ENCODE assay signal across 1 cellular context in genomic region chr9:4792572-4793411, GRCh38.
TF ChIP-seq lines count a peak whose summit lies in the region.

Gene RCL1, plus strand, starts transcription at chr9:4792944. Its CDS starts 148 bp downstream, at chr9:4793092.

TF ChIP-seq in K562, 482 proteins besides CTCF, POLR2A, EP300 and RAD21 (continued from another document and continues in another):
- TF ChIP-seq ZNF407 (IDR thresholded peaks at IDR 0.05; ENCODE audit: low read depth) (no peak), ELF2 (CRISPR knock-in tag; IDR thresholded peaks at IDR 0.05) (peak; percentile 74; the same call in 1 of the 2 replicates), FOXP1 (CRISPR knock-in tag; IDR thresholded peaks at IDR 0.05) (no peak; the same call in 1 of the 2 replicates), FIP1L1 (IDR thresholded peaks at IDR 0.05; ENCODE audit: low read depth, low read length, poor library complexity, severe bottlenecking) (no peak), ZNF143 (CRISPR knock-in tag; IDR thresholded peaks at IDR 0.05) (peak; percentile 27; the same call in 1 of the 2 replicates), ZBTB1 (CRISPR knock-in tag; IDR thresholded peaks at IDR 0.05; ENCODE audit: borderline replicate concordance, low read depth) (no peak), NCOA2 (IDR thresholded peaks at IDR 0.05; ENCODE audit: partially characterized antibody in 2 of 2) (no peak), TAF9B (IDR thresholded peaks at IDR 0.05; ENCODE audit: partially characterized antibody) (peak; percentile 36), TBL1XR1 (IDR thresholded peaks at IDR 0.05; ENCODE audit: low read length in 2 of 2) (no peak), RAD51 (IDR thresholded peaks at IDR 0.05; ENCODE audit: borderline replicate concordance, low read depth) (peak; percentile 52; the same call in 1 of the 2 replicates), SMC3 (conservative IDR thresholded peaks at IDR 0.05; ENCODE audit: insufficient read depth, low read depth, low read length) (no peak), CHD2 (IDR thresholded peaks at IDR 0.05; ENCODE audit: low read depth, low read length) (peak; percentile 71), ZBTB11 (CRISPR knock-in tag; IDR thresholded peaks at IDR 0.05) (no peak), ZNF121 (CRISPR knock-in tag; conservative IDR thresholded peaks at IDR 0.05) (no peak), ZNF586 (CRISPR knock-in tag; conservative IDR thresholded peaks at IDR 0.05) (no peak), THAP7 (CRISPR knock-in tag; IDR thresholded peaks at IDR 0.05) (no peak), ELF4 (CRISPR knock-in tag; IDR thresholded peaks at IDR 0.05) (no peak), NONO (IDR thresholded peaks at IDR 0.05; ENCODE audit: low read depth in 2 of 2, low read length in 1 of 2) (no peak), KLF6 (CRISPR knock-in tag; IDR thresholded peaks at IDR 0.05; ENCODE audit: borderline replicate concordance) (no peak), ATF7 (IDR thresholded peaks at IDR 0.05) (peak; percentile 49; the same call in 1 of the 2 replicates), HOMEZ (CRISPR knock-in tag; IDR thresholded peaks at IDR 0.05) (no peak), HOXB6 (CRISPR knock-in tag; IDR thresholded peaks at IDR 0.05; ENCODE audit: borderline replicate concordance) (no peak), THAP12 (CRISPR knock-in tag; IDR thresholded peaks at IDR 0.05) (no peak), ZNF76 (CRISPR knock-in tag; IDR thresholded peaks at IDR 0.05; ENCODE audit: borderline replicate concordance) (no peak), COPS2 (conservative IDR thresholded peaks at IDR 0.05) (no peak), SNIP1 (IDR thresholded peaks at IDR 0.05; ENCODE audit: low read depth) (no peak), ZNF518B (CRISPR knock-in tag; IDR thresholded peaks at IDR 0.05) (no peak), TRIM25 (IDR thresholded peaks at IDR 0.05; ENCODE audit: borderline replicate concordance) (no peak), ZFP1 (CRISPR knock-in tag; IDR thresholded peaks at IDR 0.05) (no peak), GMEB1 (CRISPR knock-in tag; IDR thresholded peaks at IDR 0.05) (0 out of 2 replicates have a peak, but pooled peaks have one; percentile 45), DDX20 (tag; IDR thresholded peaks at IDR 0.05; ENCODE audit: low read depth) (no peak)
